In genomic region chr4:176792348-176793059, GRCh38 we compare ENCODE assay signal across 8 cellular contexts. TPM values are rescaled to one million over a fixed set of nuclear protein-coding genes. Genes with fewer than 3 reads are reported as not detected.
DNase-seq lines count a peak whose midpoint lies in the region; ATAC-seq and TF ChIP-seq lines count a peak whose summit lies in the region.

Gene VEGFC (minus strand): TSS chr4:176792922. CDS start chr4:176792311, 611 bp downstream.

- H3K23ac ChIP-seq in mesendoderm (ENCODE audit: low read length) = peak within 1 kb of the TSS; percentile 66

- no peak within 1 kb of the TSS for H2AK5ac ChIP-seq in mesendoderm (ENCODE audit: low read length)

- no peaks in the 10 kb centered on the region for H3K79me2 ChIP-seq in mesendoderm (ENCODE audit: control insufficient read depth, insufficient read depth, low read length)

- H2BK5ac ChIP-seq in mesendoderm (ENCODE audit: low read length) = no peak within 1 kb of the TSS

- TF ChIP-seq CTCF in tibial artery (IDR thresholded peaks at IDR 0.05) = peak in 1 of 2 experiments; percentile 5

- ATAC-seq in GM21360 (IDR thresholded peaks at IDR 0.05; ENCODE audit: unreplicated experiment) = peak; percentile 80
- peak; percentile 50 for ATAC-seq in HG03558 (IDR thresholded peaks at IDR 0.05; ENCODE audit: extremely low read depth, unreplicated experiment)

- no peaks in the 10 kb centered on the region for H3K9me3 ChIP-seq in tibial artery

- no peak within 1 kb of the TSS for H4K5ac ChIP-seq in mesendoderm (ENCODE audit: low read length)

- H3K36me3 ChIP-seq in mesendoderm (ENCODE audit: control insufficient read depth, insufficient read depth, low read length) (no peaks in the 10 kb centered on the region), tibial artery (no peaks in the 10 kb centered on the region)

- peak within 1 kb of the TSS; percentile 89 for H2BK120ac ChIP-seq in mesendoderm (ENCODE audit: low read depth, low read length)

- H3K18ac ChIP-seq in mesendoderm (ENCODE audit: low read length) = peak within 1 kb of the TSS; percentile 95

- H3K4me2 ChIP-seq in mesendoderm (ENCODE audit: low read length) = peak within 1 kb of the TSS; percentile 83

- H3K4ac ChIP-seq in mesendoderm (ENCODE audit: low read depth, low read length) = peak within 1 kb of the TSS; percentile 26

- H3K27ac ChIP-seq in epithelial cell of prostate (peak within 1 kb of the TSS; percentile 89), mesendoderm (ENCODE audit: low read depth, low read length) (no peak within 1 kb of the TSS), tibial artery (peak within 1 kb of the TSS; percentile 50 to 51)

- H3K4me3 ChIP-seq in mesendoderm (ENCODE audit: low read length) = peak within 1 kb of the TSS; percentile 50
- H3K4me3 ChIP-seq in tibial artery = peak within 1 kb of the TSS; percentile 67 to 72

- H4K8ac ChIP-seq in mesendoderm (ENCODE audit: low read depth, low read length) = no peak within 1 kb of the TSS

- WGBS in mesendoderm (ENCODE audit: extremely low coverage, insufficient coverage, low lambda C conversion rate) = no CpG with 5 or more reads among the region's 89 CpGs

- H3K4me1 ChIP-seq in mesendoderm (ENCODE audit: control insufficient read depth, low read depth, low read length) = no peaks in the 10 kb centered on the region
- H3K4me1 ChIP-seq in tibial artery = peaks cover 0 to 22% (median 8%) of the 10 kb centered on the region in 4 donors

- peak; percentile 87 for DNase-seq in EH (ENCODE audit: low read depth)
- peak; percentile 49 for DNase-seq in T1000 (lab: John Stamatoyannopoulos, UW)
- DNase-seq in epithelial cell of prostate (ENCODE audit: low read depth, low spot score) = no peak
- peak; percentile 72 for DNase-seq in mesendoderm
- peak; percentile 32 to 67 for DNase-seq in tibial artery
- DNase-seq in stimulated activated naive CD4-positive, alpha-beta T cell treated with Interleukin-2 at 50 U/mL for 16 hours (lab: John Stamatoyannopoulos, UW) = no peak

- no peak within 1 kb of the TSS for H2BK15ac ChIP-seq in mesendoderm (replicated peaks; ENCODE audit: low read depth)

- peak within 1 kb of the TSS; percentile 70 for H3K56ac ChIP-seq in mesendoderm (ENCODE audit: low read length)

- no peaks in the 10 kb centered on the region for H3K79me1 ChIP-seq in mesendoderm (ENCODE audit: low read length)

- H3K9ac ChIP-seq in mesendoderm (ENCODE audit: low read length) = peak within 1 kb of the TSS; percentile 54

- intact Hi-C loops in tibial artery (cut with DNase I; ENCODE audit: low total_unique reads) = no loop called here

- peaks cover 8% of the 10 kb centered on the region for H3K27me3 ChIP-seq in mesendoderm (ENCODE audit: insufficient read depth, low read length, poor library complexity)
- no peaks in the 10 kb centered on the region for H3K27me3 ChIP-seq in tibial artery

RNA-seq across cellular contexts. Expression of gene VEGFC, which starts in this region (rescaled TPM):
- polyA plus RNA-seq in mesendoderm (2013, experiment 1 of 2) = 0.49 TPM
- polyA plus RNA-seq in mesendoderm (2013, experiment 2 of 2) = 0.53 TPM

Comparison
In these comparisons a context has a peak if more than half of its experiments do, and no peak if none do; other contexts are left out.
1. DNase-seq: peak in EH (single experiment), T1000 (single experiment), mesendoderm (single experiment) and tibial artery (2 of 2); none in epithelial cell of prostate (single experiment) and stimulated activated naive CD4-positive, alpha-beta T cell treated with Interleukin-2 at 50 U/mL for 16 hours (single experiment).